9 cellular contexts compared by ENCODE assay signal in genomic region chr1:218347713-218348627, GRCh38. TPM values are rescaled to one million over a fixed set of nuclear protein-coding genes. Genes with fewer than 3 reads are reported as not detected.
DNase-seq lines count a peak whose midpoint lies in the region; ATAC-seq and TF ChIP-seq lines count a peak whose summit lies in the region.
"Had no signal": no experiment of that assay in that cellular context is flagged by ENCODE, and none has a peak within 500 bp of the region (broad histone marks: within the 10 kb centered on the region; RNA-seq: fewer than 3 reads in every experiment).

No MANE protein-coding gene starts in this region.

- peaks cover 22% of the 10 kb centered on the region for H3K79me2 ChIP-seq in ACC112 (ENCODE audit: control insufficient read depth, insufficient read depth, low read length, unreplicated experiment)

- H3K27me3 ChIP-seq in ACC112 (ENCODE audit: insufficient read depth, low read length), result no peaks in the 10 kb centered on the region

- H3K36me3 ChIP-seq in ACC112 (ENCODE audit: insufficient read depth, low read length) (no peaks in the 10 kb centered on the region), mesodermal cell (ENCODE audit: control insufficient read depth, insufficient read depth, low read length) (peaks cover 10% of the 10 kb centered on the region)

- H3K4me1 ChIP-seq in ACC112 (ENCODE audit: control insufficient read depth, insufficient read depth, low read length, unreplicated experiment), result peaks cover 22% of the 10 kb centered on the region
- H3K4me1 ChIP-seq in mesodermal cell (ENCODE audit: control insufficient read depth, insufficient read depth, low read length, poor library complexity, severe bottlenecking), result peaks cover 14% of the 10 kb centered on the region

- no peaks in the 10 kb centered on the region for H3K9me3 Mint-ChIP-seq in IgD-negative memory B cell

- ATAC-seq in GM21619 (IDR thresholded peaks at IDR 0.05; ENCODE audit: unreplicated experiment) (no peak), HG02981 (IDR thresholded peaks at IDR 0.05; ENCODE audit: unreplicated experiment) (no peak), HG03095 (IDR thresholded peaks at IDR 0.05; ENCODE audit: unreplicated experiment) (no peak)

- WGBS in mesodermal cell (ENCODE audit: insufficient coverage in 2 of 2), 2 experiments, result 5 to 20% methylated on average over 1 to 5 of the region's 9 CpGs

- no peaks in the 10 kb centered on the region for H3K36me3 Mint-ChIP-seq in IgD-negative memory B cell

- peak overlapping the region in 1 of 4 donors; percentile 38 for H3K4me3 Mint-ChIP-seq in IgD-negative memory B cell

- H3K4me1 Mint-ChIP-seq in IgD-negative memory B cell, result peaks cover 27 to 45% (median 37%) of the 10 kb centered on the region in 3 donors

- H3K27ac Mint-ChIP-seq in IgD-negative memory B cell, result peak overlapping the region in 2 of 3 donors; percentile 54 to 82

- H3K27ac ChIP-seq in ACC112 (ENCODE audit: low read depth, low read length) (peak overlapping the region; percentile 55), coronary artery (peak overlapping the region; percentile 81 to 95), mesodermal cell (ENCODE audit: low read depth, low read length, severe bottlenecking) (peak overlapping the region; percentile 65)

- no peak for DNase-seq in coronary artery (ENCODE audit: low spot score)
- no peak for DNase-seq in central memory CD4-positive, alpha-beta T cell
- DNase-seq: stimulated activated CD4-positive, alpha-beta T cell treated with anti-CD3 and anti-CD28 coated beads, Interleukin-1b, Interleukin-23, amount 100 ng/mL, for 48 hours had no signal

- H2AFZ ChIP-seq in ACC112 (ENCODE audit: low read length, unreplicated experiment), result peak overlapping the region; percentile 90

- no peaks in the 10 kb centered on the region for H3K9me3 ChIP-seq in mesodermal cell (ENCODE audit: control insufficient read depth, low read length)

- H3K4me3 ChIP-seq in ACC112 (ENCODE audit: low read depth, low read length), result peak overlapping the region; percentile 81
- H3K4me3 ChIP-seq in coronary artery, result peak overlapping the region; percentile 71
- peak overlapping the region; percentile 84 for H3K4me3 ChIP-seq in mesodermal cell (ENCODE audit: extremely low read depth, insufficient read depth, low read length, poor library complexity, severe bottlenecking)

- no peaks in the 10 kb centered on the region for H3K27me3 Mint-ChIP-seq in IgD-negative memory B cell

- no peak for TF ChIP-seq CTCF in coronary artery (IDR thresholded peaks at IDR 0.05)

RNA-seq across cellular contexts. Expression of gene TGFB2, which starts 2.8 kb away (rescaled TPM):
- polyA plus RNA-seq in IgD-negative memory B cell, result 0.59 TPM
- 74.9 TPM for polyA plus RNA-seq in mesodermal cell (2013, experiment 1 of 2)
- 66.7 TPM for polyA plus RNA-seq in mesodermal cell (2013, experiment 2 of 2)
